Comparison of ENCODE assay signal across 8 cellular contexts in the genomic region with DNA sequence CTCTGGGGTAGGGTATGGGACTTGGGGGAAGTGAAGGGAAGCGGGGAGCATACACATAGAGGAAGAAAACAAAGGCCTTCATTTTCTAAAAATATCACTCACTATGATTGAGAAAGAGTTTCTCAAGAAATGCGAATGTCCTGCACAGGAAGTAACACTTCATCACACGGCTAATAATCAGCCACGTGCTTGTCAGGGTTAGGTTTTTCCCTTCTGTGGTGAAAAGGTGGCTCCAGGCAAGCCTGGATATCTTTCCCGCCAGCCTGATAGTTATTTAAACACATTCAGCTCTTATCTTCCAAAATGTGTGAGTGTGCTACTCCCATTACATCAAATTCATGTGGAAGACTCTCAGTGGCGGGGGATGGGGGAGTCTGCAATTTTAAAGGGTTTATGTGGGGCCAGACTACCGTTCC.
A peak's percentile ranks its signal among the peaks of the same experiment; 100 is the strongest.
DNase-seq lines count a peak whose midpoint lies in the region; ATAC-seq and TF ChIP-seq lines count a peak whose summit lies in the region.

No MANE protein-coding gene starts in this region.

- 44% methylated on average over 7 of the region's 7 CpGs for WGBS in esophagus muscularis mucosa

- no peak for TF ChIP-seq CTCF in SU-DHL-6 (IDR thresholded peaks at IDR 0.05; ENCODE audit: insufficient read depth, low read length, poor library complexity, severe bottlenecking)
- TF ChIP-seq CTCF in esophagus muscularis mucosa (IDR thresholded peaks at IDR 0.05): no peak

- intact Hi-C loops in esophagus muscularis mucosa (cut with DNase I): no loop called here

- H3K27me3 ChIP-seq in SU-DHL-6 (ENCODE audit: low read length) (no peaks in the 10 kb centered on the region), mucosa of rectum (ENCODE audit: control insufficient read depth in 2 of 2, insufficient read depth in 2 of 2, low read length in 2 of 2) (no peaks in the 10 kb centered on the region), SJCRH30 (no peaks in the 10 kb centered on the region), esophagus muscularis mucosa (no peaks in the 10 kb centered on the region)

- peaks cover 28% of the 10 kb centered on the region for H3F3A ChIP-seq in SU-DHL-6 (ENCODE audit: insufficient read depth)

- H3K4me1 ChIP-seq in mucosa of rectum (ENCODE audit: control insufficient read depth in 2 of 2, insufficient read depth in 2 of 2, low read length in 2 of 2) (peaks cover 2 to 6% of the 10 kb centered on the region in 2 donors), SJCRH30 (no peaks in the 10 kb centered on the region), esophagus muscularis mucosa (peaks cover 0 to 17% (median 13%) of the 10 kb centered on the region in 4 donors)

- H3K27ac ChIP-seq in SU-DHL-6 (ENCODE audit: low read depth, low read length) (peak overlapping the region; percentile 90), mucosa of rectum (ENCODE audit: low read depth in 2 of 2, low read length in 2 of 2) (peak overlapping the region; percentile 72 to 83), SJCRH30 (no peak overlapping the region), esophagus muscularis mucosa (replicated peaks in 1 of 4) (peak overlapping the region in 2 of 4 donors; percentile 33 to 49)

- peak overlapping the region; percentile 70 for H2AFZ ChIP-seq in SU-DHL-6 (ENCODE audit: low read depth, low read length, severe bottlenecking)

- in situ Hi-C loops in G401 (cut with HindIII; ENCODE audit: low sequenced_read_pairs): no loop called here

- ATAC-seq in GM18870 (IDR thresholded peaks at IDR 0.05; ENCODE audit: unreplicated experiment) (peak; percentile 32), HG02981 (IDR thresholded peaks at IDR 0.05; ENCODE audit: unreplicated experiment) (peak; percentile 41)

- no peaks in the 10 kb centered on the region for H3K9me3 ChIP-seq in SU-DHL-6 (ENCODE audit: insufficient read depth, low read length)
- no peaks in the 10 kb centered on the region for H3K9me3 ChIP-seq in mucosa of rectum (ENCODE audit: control insufficient read depth in 2 of 2, low read length in 2 of 2)
- no peaks in the 10 kb centered on the region for H3K9me3 ChIP-seq in SJCRH30 (replicated peaks)
- no peaks in the 10 kb centered on the region for H3K9me3 ChIP-seq in esophagus muscularis mucosa

- H3K4me2 ChIP-seq in SU-DHL-6 (ENCODE audit: low read depth, low read length, poor library complexity, severe bottlenecking): peak overlapping the region; percentile 72

- no peaks in the 10 kb centered on the region for H4K20me1 ChIP-seq in SU-DHL-6 (ENCODE audit: low read depth, low read length)

- peak overlapping the region; percentile 37 for H3K4me3 ChIP-seq in SU-DHL-6 (ENCODE audit: insufficient read depth, low read length, poor library complexity, severe bottlenecking)
- H3K4me3 ChIP-seq in mucosa of rectum (ENCODE audit: low read length in 2 of 2): no peak overlapping the region
- H3K4me3 ChIP-seq in SJCRH30: no peak overlapping the region
- H3K4me3 ChIP-seq in esophagus muscularis mucosa: no peak overlapping the region

- H3K9me2 ChIP-seq in SU-DHL-6 (replicated peaks; ENCODE audit: insufficient read depth, low read length): no peaks in the 10 kb centered on the region

- no peak for TF ChIP-seq EP300 in esophagus muscularis mucosa (IDR thresholded peaks at IDR 0.05)

- no peaks in the 10 kb centered on the region for H3K79me2 ChIP-seq in SU-DHL-6 (ENCODE audit: insufficient read depth, low read length)

- DNase-seq in NCI-H2196 treated with DMSO at 0.1 percent for 48 hours (lab: John Stamatoyannopoulos, UW; ENCODE audit: unreplicated experiment) (no peak), G401 (ENCODE audit: low spot score) (no peak), SJCRH30 (no peak), esophagus muscularis mucosa (ENCODE audit: extremely low spot score) (no peak)

- no peak for TF ChIP-seq POLR2A in esophagus muscularis mucosa (IDR thresholded peaks at IDR 0.05; ENCODE audit: low read depth)

- H3K36me3 ChIP-seq in SU-DHL-6 (ENCODE audit: low read length): no peaks in the 10 kb centered on the region
- no peaks in the 10 kb centered on the region for H3K36me3 ChIP-seq in mucosa of rectum (ENCODE audit: control insufficient read depth in 2 of 2, insufficient read depth in 2 of 2, low read length in 2 of 2)
- no peaks in the 10 kb centered on the region for H3K36me3 ChIP-seq in SJCRH30
- H3K36me3 ChIP-seq in esophagus muscularis mucosa: no peaks in the 10 kb centered on the region

- H3K9ac ChIP-seq in SU-DHL-6 (ENCODE audit: low read length) (peak overlapping the region; percentile 57), mucosa of rectum (ENCODE audit: low read depth in 1 of 2, low read length in 2 of 2) (no peak overlapping the region)
